In genomic region chr17:68290955-68291835, GRCh38 we compare ENCODE assay signal across 8 cellular contexts.
DNase-seq lines count a peak whose midpoint lies in the region; ATAC-seq and TF ChIP-seq lines count a peak whose summit lies in the region.

TSS of gene ARSG (plus strand) at chr17:68291495. CDS start at chr17:68307494, 15,999 bp downstream.
TSS of gene SLC16A6 (minus strand) at chr17:68291127. CDS start at chr17:68278320, 12,807 bp downstream.

- no peaks in the 10 kb centered on the region for H3K9me3 ChIP-seq in endocrine pancreas (ENCODE audit: control insufficient read depth, low read length)

- no peaks in the 10 kb centered on the region for H3K4me1 ChIP-seq in endocrine pancreas (ENCODE audit: control insufficient read depth, insufficient read depth, low read length)

- H3K4me3 ChIP-seq in endocrine pancreas (ENCODE audit: control insufficient read depth, insufficient read depth, low read length): peak within 1 kb of the TSS; percentile 23

- DNase-seq in AG20443 (ENCODE audit: low spot score) (peak; percentile 81), NCI-H526 treated with DMSO at 0.1 percent for 48 hours (lab: John Stamatoyannopoulos, UW) (peak; percentile 71), middle frontal gyrus (ENCODE audit: extremely low spot score, low spot score) (peak; percentile 42)
- DNase-seq in activated CD8-positive, alpha-beta memory T cell treated with anti-CD3 and anti-CD28 coated beads for 48 hours (ENCODE audit: low read depth in 2 of 3, low spot score in 2 of 3): peak; percentile 55 to 76 (median 67)
- DNase-seq in stimulated activated CD8-positive, alpha-beta memory T cell treated with anti-CD3 and anti-CD28 coated beads, Interleukin-2, amount 100 ng/mL, for 48 hours (ENCODE audit: low read depth in 2 of 2): peak; percentile 73 to 76

- ATAC-seq in HG03342 (IDR thresholded peaks at IDR 0.05; ENCODE audit: unreplicated experiment): peak; percentile 50

- TF ChIP-seq POLR2A in GM19099 (IDR thresholded peaks at IDR 0.05; ENCODE audit: extremely low read depth, insufficient read length, low read depth): peak; percentile 78

- no peaks in the 10 kb centered on the region for H3K27me3 ChIP-seq in endocrine pancreas (ENCODE audit: control insufficient read depth, insufficient read depth, low read length)

- no peaks in the 10 kb centered on the region for H3K36me3 ChIP-seq in endocrine pancreas (ENCODE audit: control insufficient read depth, insufficient read depth, low read length)

- H3K9ac ChIP-seq in endocrine pancreas (ENCODE audit: control insufficient read depth, insufficient read depth, low read length): peak within 1 kb of the TSS; percentile 34

Comparison
In these comparisons a context has a peak if more than half of its experiments do, and no peak if none do; other contexts are left out.
1. Peak in every context shown above with its lines: DNase-seq, ATAC-seq and H3K4me3 ChIP-seq.